ENCODE assay signal across 6 cellular contexts in genomic region chr1:109499661-109500536, GRCh38. TPM values are rescaled to one million over a fixed set of nuclear protein-coding genes. Genes with fewer than 3 reads are reported as not detected.
DNase-seq lines count a peak whose midpoint lies in the region; ATAC-seq and TF ChIP-seq lines count a peak whose summit lies in the region.

No MANE protein-coding gene starts in this region.

- TF ChIP-seq CTCF in GM13977 (IDR thresholded peaks at IDR 0.05; ENCODE audit: extremely low read depth, insufficient read depth, missing control alignments) (peak; percentile 64), RWPE1 (conservative IDR thresholded peaks at IDR 0.05; ENCODE audit: low read depth) (peak; percentile 29)

- no peak for TF ChIP-seq POLR2A in GM18505 (IDR thresholded peaks at IDR 0.05; ENCODE audit: borderline replicate concordance, extremely low read depth, insufficient read depth, insufficient read length)

- H3K9ac ChIP-seq in rectal smooth muscle tissue (ENCODE audit: low read length): no peak overlapping the region

- H3K4me3 ChIP-seq in rectal smooth muscle tissue (ENCODE audit: low read length): no peak overlapping the region

- H3K27me3 ChIP-seq in rectal smooth muscle tissue (ENCODE audit: control insufficient read depth, insufficient read depth, low read length): no peaks in the 10 kb centered on the region

- in situ Hi-C loops in GM13977 (cut with MboI; ENCODE audit: low pct_unique_long_range_greater_than_20kb, low sequenced_read_pairs, unreplicated experiment): no loop called here

- POLR2A ChIA-PET in RWPE1 (lab: Yijun Ruan, JAX; ENCODE audit: low non-redundant PET): no interaction called here

- ATAC-seq in GM18505 (IDR thresholded peaks at IDR 0.05; ENCODE audit: unreplicated experiment) (no peak), HG02759 (IDR thresholded peaks at IDR 0.05; ENCODE audit: unreplicated experiment) (no peak)

- CTCF ChIA-PET in RWPE1 (lab: Yijun Ruan, JAX): interaction anchor here (0.6 to 4.7 kb wide), 5 partner anchors 9 to 46 kb away, joined by 3 to 53 read pairs (median 4); no protein-coding TSS in a partner anchor

- H3K4me1 ChIP-seq in rectal smooth muscle tissue (ENCODE audit: control insufficient read depth, insufficient read depth, low read length): peaks cover 19% of the 10 kb centered on the region

- peak overlapping the region; percentile 19; the same call in 1 of the 2 replicates for H3K27ac ChIP-seq in RWPE1
- peak overlapping the region; percentile 41 for H3K27ac ChIP-seq in rectal smooth muscle tissue (ENCODE audit: low read depth, low read length)

- peaks cover 13% of the 10 kb centered on the region for H3K36me3 ChIP-seq in rectal smooth muscle tissue (ENCODE audit: control insufficient read depth, insufficient read depth, low read length)

- DNase-seq in GM13977 (ENCODE audit: low spot score): no peak
- no peak for DNase-seq in RWPE1 (ENCODE audit: low spot score)
- peak; percentile 45 for DNase-seq in cerebellum (ENCODE audit: low spot score)

RNA-seq across cellular contexts. Expression of gene CYB561D1, which starts 6.0 kb away (rescaled TPM):
- 5.4 TPM for total RNA-seq in cerebellum

RNA-seq across cellular contexts. Expression of gene AMIGO1, which starts 9.6 kb away (rescaled TPM):
- total RNA-seq in cerebellum: 10.1 TPM

RNA-seq across cellular contexts. Expression of gene ATXN7L2, which starts 16.2 kb away (rescaled TPM):
- 5.6 TPM for total RNA-seq in cerebellum

RNA-seq across cellular contexts. Expression of gene SYPL2, which starts 33.6 kb away (rescaled TPM):
- total RNA-seq in cerebellum: 0.09 TPM

RNA-seq across cellular contexts. Expression of gene GPR61, which starts 39.8 kb away (rescaled TPM):
- 10.9 TPM for total RNA-seq in cerebellum
